In the genomic region with DNA sequence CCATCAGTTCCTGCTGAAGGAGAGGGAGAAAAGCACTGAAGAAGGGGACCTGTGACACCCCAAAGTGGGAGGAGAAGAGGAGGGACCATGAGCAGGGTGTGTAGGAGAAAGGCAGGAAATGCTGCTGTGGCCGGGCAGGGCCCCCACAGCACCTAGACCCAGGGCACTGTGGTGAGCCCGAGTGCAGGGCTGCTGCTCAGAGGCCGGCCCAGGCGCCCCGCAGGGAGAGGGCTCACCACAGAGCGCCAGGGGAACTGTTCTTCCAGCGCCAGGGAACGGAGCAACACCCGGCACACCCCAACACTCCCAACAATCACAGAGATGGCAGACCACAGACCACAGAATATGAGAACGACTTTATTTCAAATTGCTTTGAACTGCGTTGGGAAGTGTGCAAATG, we compare ENCODE assay signal across 9 cellular contexts. TPM values are rescaled to one million over a fixed set of nuclear protein-coding genes. Genes with fewer than 3 reads are reported as not detected.
DNase-seq lines count a peak whose midpoint lies in the region; ATAC-seq and TF ChIP-seq lines count a peak whose summit lies in the region.
"Not testable (repeated sequence)": the region's sequence is repeated elsewhere in the genome, so short reads cannot be mapped to it uniquely, and the experiment has no call there.
"Had no signal": no experiment of that assay in that cellular context is flagged by ENCODE, and none has a peak within 500 bp of the region (broad histone marks: within the 10 kb centered on the region; RNA-seq: fewer than 3 reads in every experiment).

No MANE protein-coding gene starts in this region.

- POLR2A ChIA-PET in CD4-positive, alpha-beta T cell (lab: Charles Lee); activated CD4-positive, alpha-beta T cell treated with anti-CD3 and anti-CD28 coated beads for 36 hours (lab: Charles Lee); activated naive CD8-positive, alpha-beta T cell treated with anti-CD3 and anti-CD28 coated beads, Interleukin-2, amount 10 ng/mL, durations not matched to agents 7 days and 5 days (lab: Charles Lee); naive thymus-derived CD4-positive, alpha-beta T cell (lab: Charles Lee): not testable (repeated sequence)

- DNase-seq in CD4-positive, alpha-beta T cell; activated CD4-positive, alpha-beta T cell treated with anti-CD3 and anti-CD28 coated beads for 36 hours; naive thymus-derived CD4-positive, alpha-beta T cell: not testable (repeated sequence)
- DNase-seq in H4 (ENCODE audit: low spot score): peak; percentile 17
- DNase-seq in NK-92 treated with Interleukin-12 subunit alpha and Interleukin-12 subunit beta, amount 100 ng/mL, for 24 hours (lab: John Stamatoyannopoulos, UW): peak; percentile 10
- peak in 1 of 2 donors; percentile 28 for DNase-seq in activated T-cell treated with anti-CD3 and anti-CD28 coated beads, Interleukin-2, amount 50 U/mL, for 72 hours
- DNase-seq in activated naive CD8-positive, alpha-beta T cell treated with anti-CD3 and anti-CD28 coated beads, Interleukin-2, amount 10 ng/mL, durations not matched to agents 7 days and 5 days: peak; percentile 58

- CTCF ChIA-PET in CD4-positive, alpha-beta T cell (lab: Charles Lee): not testable (repeated sequence)
- CTCF ChIA-PET in activated CD4-positive, alpha-beta T cell treated with anti-CD3 and anti-CD28 coated beads for 36 hours (lab: Charles Lee): interaction anchor here (0.7 to 1.1 kb wide), 2 partner anchors 8 to 16 kb away, joined by 3 to 4 read pairs; no protein-coding TSS in a partner anchor
- CTCF ChIA-PET in naive thymus-derived CD4-positive, alpha-beta T cell (lab: Charles Lee): interaction anchor here (1.7 kb wide), 1 partner anchor 10 kb away, joined by 5 read pairs; no protein-coding TSS in a partner anchor

- not testable (repeated sequence) for H3K27me3 Mint-ChIP-seq in CD4-positive, alpha-beta T cell; activated CD4-positive, alpha-beta T cell treated with anti-CD3 and anti-CD28 coated beads for 36 hours; activated naive CD8-positive, alpha-beta T cell treated with anti-CD3 and anti-CD28 coated beads, Interleukin-2, amount 10 ng/mL, durations not matched to agents 7 days and 5 days; naive thymus-derived CD4-positive, alpha-beta T cell
- H3K27me3 Mint-ChIP-seq in activated T-cell treated with anti-CD3 and anti-CD28 coated beads, Interleukin-2, amount 50 U/mL, for 72 hours (ENCODE audit: low read depth): peaks cover 40% of the 10 kb centered on the region

- H3K9me3 ChIP-seq in CD4-positive, alpha-beta T cell (ENCODE audit: control insufficient read depth, low read length); naive thymus-derived CD4-positive, alpha-beta T cell (ENCODE audit: control insufficient read depth in 2 of 3, low read length in 3 of 3): not testable (repeated sequence)

- H3K4me3 Mint-ChIP-seq in CD4-positive, alpha-beta T cell: peak overlapping the region; percentile 56
- H3K4me3 Mint-ChIP-seq in activated CD4-positive, alpha-beta T cell treated with anti-CD3 and anti-CD28 coated beads for 36 hours: peak overlapping the region; percentile 9
- peak overlapping the region; percentile 81 to 83 for H3K4me3 Mint-ChIP-seq in activated T-cell treated with anti-CD3 and anti-CD28 coated beads, Interleukin-2, amount 50 U/mL, for 72 hours
- H3K4me3 Mint-ChIP-seq in activated naive CD8-positive, alpha-beta T cell treated with anti-CD3 and anti-CD28 coated beads, Interleukin-2, amount 10 ng/mL, durations not matched to agents 7 days and 5 days: peak overlapping the region; percentile 80
- H3K4me3 Mint-ChIP-seq in naive thymus-derived CD4-positive, alpha-beta T cell: peak overlapping the region; percentile 7 to 80 (median 57)

- not testable (repeated sequence) for TF ChIP-seq CTCF in CD4-positive, alpha-beta T cell (IDR thresholded peaks at IDR 0.05)

- intact Hi-C loops in CD4-positive, alpha-beta T cell (cut with DNase I, micrococcal nuclease); naive thymus-derived CD4-positive, alpha-beta T cell (cut with micrococcal nuclease): not testable (repeated sequence)
- intact Hi-C loops in activated CD4-positive, alpha-beta T cell treated with anti-CD3 and anti-CD28 coated beads for 36 hours (cut with DNase I, micrococcal nuclease): loop anchor here in 1 of 2 experiments (2.0 kb wide), 1 partner anchor 44 kb away; the partner anchor contains the start of gene CXCR3

- H3K27me3 ChIP-seq in CD4-positive, alpha-beta T cell (ENCODE audit: control insufficient read depth, insufficient read depth, low read length); naive thymus-derived CD4-positive, alpha-beta T cell (ENCODE audit: control insufficient read depth in 2 of 2, insufficient read depth in 2 of 2, low read length in 2 of 2): not testable (repeated sequence)

- peak; percentile 39 for ATAC-seq in CD4-positive, alpha-beta T cell (ENCODE audit: poor library complexity)
- peak; percentile 31 for ATAC-seq in activated CD4-positive, alpha-beta T cell treated with anti-CD3 and anti-CD28 coated beads for 36 hours
- ATAC-seq in activated T-cell treated with anti-CD3 and anti-CD28 coated beads, Interleukin-2, amount 50 U/mL, for 72 hours (replicated peaks in 1 of 2): peak; percentile 37 to 47
- peak; percentile 61 for ATAC-seq in activated naive CD8-positive, alpha-beta T cell treated with anti-CD3 and anti-CD28 coated beads, Interleukin-2, amount 10 ng/mL, durations not matched to agents 7 days and 5 days (ENCODE audit: low read depth)
- ATAC-seq in naive thymus-derived CD4-positive, alpha-beta T cell: peak; percentile 12

- H3K36me3 Mint-ChIP-seq in CD4-positive, alpha-beta T cell (ENCODE audit: low read depth); activated CD4-positive, alpha-beta T cell treated with anti-CD3 and anti-CD28 coated beads for 36 hours (ENCODE audit: low read depth); activated T-cell treated with anti-CD3 and anti-CD28 coated beads, Interleukin-2, amount 50 U/mL, for 72 hours (ENCODE audit: insufficient read depth in 2 of 2); activated naive CD8-positive, alpha-beta T cell treated with anti-CD3 and anti-CD28 coated beads, Interleukin-2, amount 10 ng/mL, durations not matched to agents 7 days and 5 days; naive thymus-derived CD4-positive, alpha-beta T cell: not testable (repeated sequence)

- H3K4me1 ChIP-seq in naive thymus-derived CD4-positive, alpha-beta T cell (ENCODE audit: control insufficient read depth in 2 of 2, insufficient read depth in 2 of 2, low read length in 2 of 2): not testable (repeated sequence)

- H3K27ac Mint-ChIP-seq in CD4-positive, alpha-beta T cell: peak overlapping the region; percentile 71
- peak overlapping the region; percentile 15 for H3K27ac Mint-ChIP-seq in activated CD4-positive, alpha-beta T cell treated with anti-CD3 and anti-CD28 coated beads for 36 hours
- not testable (repeated sequence) for H3K27ac Mint-ChIP-seq in activated T-cell treated with anti-CD3 and anti-CD28 coated beads, Interleukin-2, amount 50 U/mL, for 72 hours
- peak overlapping the region; percentile 90 for H3K27ac Mint-ChIP-seq in activated naive CD8-positive, alpha-beta T cell treated with anti-CD3 and anti-CD28 coated beads, Interleukin-2, amount 10 ng/mL, durations not matched to agents 7 days and 5 days
- H3K27ac Mint-ChIP-seq in naive thymus-derived CD4-positive, alpha-beta T cell: peak overlapping the region in 8 of 9 donors; percentile 24 to 89 (median 47)

- H3K4me3 ChIP-seq in naive thymus-derived CD4-positive, alpha-beta T cell (ENCODE audit: low read length): not testable (repeated sequence)

- not testable (repeated sequence) for H3K9me3 Mint-ChIP-seq in CD4-positive, alpha-beta T cell; activated CD4-positive, alpha-beta T cell treated with anti-CD3 and anti-CD28 coated beads for 36 hours (ENCODE audit: low read depth); activated T-cell treated with anti-CD3 and anti-CD28 coated beads, Interleukin-2, amount 50 U/mL, for 72 hours; activated naive CD8-positive, alpha-beta T cell treated with anti-CD3 and anti-CD28 coated beads, Interleukin-2, amount 10 ng/mL, durations not matched to agents 7 days and 5 days; naive thymus-derived CD4-positive, alpha-beta T cell

- H3K36me3 ChIP-seq in naive thymus-derived CD4-positive, alpha-beta T cell (ENCODE audit: control insufficient read depth in 2 of 3, insufficient read depth in 3 of 3, low read length in 3 of 3): not testable (repeated sequence)

- H3K27ac ChIP-seq in CD4-positive, alpha-beta T cell (ENCODE audit: low read depth, low read length); naive thymus-derived CD4-positive, alpha-beta T cell (ENCODE audit: low read depth, low read length): not testable (repeated sequence)

- H3K4me1 Mint-ChIP-seq in CD4-positive, alpha-beta T cell (ENCODE audit: low read depth): peaks cover 16% of the 10 kb centered on the region
- peaks cover 31% of the 10 kb centered on the region for H3K4me1 Mint-ChIP-seq in activated CD4-positive, alpha-beta T cell treated with anti-CD3 and anti-CD28 coated beads for 36 hours
- H3K4me1 Mint-ChIP-seq in activated T-cell treated with anti-CD3 and anti-CD28 coated beads, Interleukin-2, amount 50 U/mL, for 72 hours (ENCODE audit: low read depth): peaks cover 19% of the 10 kb centered on the region
- peaks cover 11% of the 10 kb centered on the region for H3K4me1 Mint-ChIP-seq in activated naive CD8-positive, alpha-beta T cell treated with anti-CD3 and anti-CD28 coated beads, Interleukin-2, amount 10 ng/mL, durations not matched to agents 7 days and 5 days
- peaks cover 6 to 18% (median 13%) of the 10 kb centered on the region in 7 donors for H3K4me1 Mint-ChIP-seq in naive thymus-derived CD4-positive, alpha-beta T cell

RNA-seq across cellular contexts. Expression of gene CXCR3, which starts 44.3 kb away (rescaled TPM):
- total RNA-seq in CD4-positive, alpha-beta T cell: 10 to 100 TPM; 19.5 to 22.0 TPM
- total RNA-seq in H4 (2014; rRNA removed; shearing (Covaris generic)): not detected in 2 replicates
- 10 to 100 TPM; 17.5 to 20.1 TPM for total RNA-seq in activated CD4-positive, alpha-beta T cell treated with anti-CD3 and anti-CD28 coated beads for 36 hours
- 10 to 100 TPM in 1 of 2 donors, 1 to 10 TPM in 1; 8.8 to 14.6 TPM for total RNA-seq in activated T-cell treated with anti-CD3 and anti-CD28 coated beads, Interleukin-2, amount 50 U/mL, for 72 hours
- total RNA-seq in activated naive CD8-positive, alpha-beta T cell treated with anti-CD3 and anti-CD28 coated beads, Interleukin-2, amount 10 ng/mL, durations not matched to agents 7 days and 5 days: 100 to 1,000 TPM; 105 to 107 TPM
- total RNA-seq in naive thymus-derived CD4-positive, alpha-beta T cell: 10 to 100 TPM in 1 of 5 experiments, 1 to 10 TPM in 4; 1.1 to 70.5 (median 1.5) TPM
- polyA plus RNA-seq in naive thymus-derived CD4-positive, alpha-beta T cell: 1 to 10 TPM in 1 of 2 donors, under 1 TPM in 1; 0.84 to 1.5 TPM
- total RNA-seq: GM23338 had no signal
- polyA plus RNA-seq: GM23338 had no signal

RNA-seq across cellular contexts. Expression of gene CXorf49, which starts 55.4 kb away (rescaled TPM):
- not detected for total RNA-seq in CD4-positive, alpha-beta T cell
- not detected in 2 replicates for total RNA-seq in H4 (2014; rRNA removed; shearing (Covaris generic))
- not detected for total RNA-seq in activated CD4-positive, alpha-beta T cell treated with anti-CD3 and anti-CD28 coated beads for 36 hours
- not detected for total RNA-seq in activated T-cell treated with anti-CD3 and anti-CD28 coated beads, Interleukin-2, amount 50 U/mL, for 72 hours
- not detected for total RNA-seq in activated naive CD8-positive, alpha-beta T cell treated with anti-CD3 and anti-CD28 coated beads, Interleukin-2, amount 10 ng/mL, durations not matched to agents 7 days and 5 days
- total RNA-seq in naive thymus-derived CD4-positive, alpha-beta T cell: not detected
- polyA plus RNA-seq in naive thymus-derived CD4-positive, alpha-beta T cell: not detected
- total RNA-seq: GM23338 had no signal
- polyA plus RNA-seq: CD14-positive monocyte, GM23338 had no signal

Comparison
In these comparisons a context has a peak if more than half of its experiments do, and no peak if none do; other contexts are left out.
1. H3K4me3 Mint-ChIP-seq: peak in every context shown above with its lines; median percentile 82 in activated T-cell treated with anti-CD3 and anti-CD28 coated beads, Interleukin-2, amount 50 U/mL, for 72 hours; 80 in activated naive CD8-positive, alpha-beta T cell treated with anti-CD3 and anti-CD28 coated beads, Interleukin-2, amount 10 ng/mL, durations not matched to agents 7 days and 5 days; 57 in naive thymus-derived CD4-positive, alpha-beta T cell; 56 in CD4-positive, alpha-beta T cell; 9 in activated CD4-positive, alpha-beta T cell treated with anti-CD3 and anti-CD28 coated beads for 36 hours.